17 cellular contexts compared by ENCODE assay signal in genomic region chr9:90925581-90926257, GRCh38.
DNase-seq lines count a peak whose midpoint lies in the region; ATAC-seq and TF ChIP-seq lines count a peak whose summit lies in the region.
"Had no signal": no experiment of that assay in that cellular context is flagged by ENCODE, and none has a peak within 500 bp of the region (broad histone marks: within the 10 kb centered on the region; RNA-seq: fewer than 3 reads in every experiment).

No MANE protein-coding gene starts in this region.

- in situ Hi-C loops in ACHN (cut with HindIII; ENCODE audit: low pct_ligation_motif_present, low pct_unique_long_range_greater_than_20kb, low sequenced_read_pairs): no loop called here
- in situ Hi-C loops in astrocyte of the spinal cord (cut with HindIII; ENCODE audit: low sequenced_read_pairs): no loop called here

- TF ChIP-seq CTCF in astrocyte of the spinal cord (IDR thresholded peaks at IDR 0.05; ENCODE audit: low read depth, low read length): no peak

- no peak overlapping the region for H3K4me3 ChIP-seq in astrocyte of the spinal cord (ENCODE audit: low read depth, low read length)
- H3K4me3 ChIP-seq: BLaER1 treated with 17β-estradiol and CSF1 and Interleukin-3, amounts not matched to agents 10 nM and 100 nM; SK-N-MC; uterus had no signal

- no peak for ATAC-seq in GM21360 (IDR thresholded peaks at IDR 0.05; ENCODE audit: unreplicated experiment)

- DNase-seq in ACHN (peak; percentile 57), HS-27A (ENCODE audit: low read depth) (peak; percentile 88), astrocyte of the spinal cord (ENCODE audit: low read depth, low spot score) (peak; percentile 58), hepatic stellate cell (ENCODE audit: low spot score) (peak; percentile 84), NCI-H1930 (lab: John Stamatoyannopoulos, UW) (no peak), 8988T (no peak), NOMO-1 treated with dmso at 0.1 percent for 144 hours (lab: John Stamatoyannopoulos, UW; ENCODE audit: unreplicated experiment) (no peak)
- DNase-seq: activated CD4-positive, CD25-positive, alpha-beta regulatory T cell; activated CD8-positive, alpha-beta memory T cell treated with anti-CD3 and anti-CD28 coated beads, Interleukin-2, amount 50 U/mL, for 48 hours; effector CD4-positive, alpha-beta T cell; GDM1; KG1; NCI-H2081; uterus had no signal

Comparison
In these comparisons a context has a peak if more than half of its experiments do, and no peak if none do; other contexts are left out.
1. DNase-seq: peak in ACHN (single experiment), HS-27A (single experiment), astrocyte of the spinal cord (single experiment) and hepatic stellate cell (single experiment); none in NCI-H1930 (0 of 2), 8988T (single experiment) and NOMO-1 treated with dmso at 0.1 percent for 144 hours (single experiment).